ENCODE assay signal across 22 cellular contexts in the genomic region with DNA sequence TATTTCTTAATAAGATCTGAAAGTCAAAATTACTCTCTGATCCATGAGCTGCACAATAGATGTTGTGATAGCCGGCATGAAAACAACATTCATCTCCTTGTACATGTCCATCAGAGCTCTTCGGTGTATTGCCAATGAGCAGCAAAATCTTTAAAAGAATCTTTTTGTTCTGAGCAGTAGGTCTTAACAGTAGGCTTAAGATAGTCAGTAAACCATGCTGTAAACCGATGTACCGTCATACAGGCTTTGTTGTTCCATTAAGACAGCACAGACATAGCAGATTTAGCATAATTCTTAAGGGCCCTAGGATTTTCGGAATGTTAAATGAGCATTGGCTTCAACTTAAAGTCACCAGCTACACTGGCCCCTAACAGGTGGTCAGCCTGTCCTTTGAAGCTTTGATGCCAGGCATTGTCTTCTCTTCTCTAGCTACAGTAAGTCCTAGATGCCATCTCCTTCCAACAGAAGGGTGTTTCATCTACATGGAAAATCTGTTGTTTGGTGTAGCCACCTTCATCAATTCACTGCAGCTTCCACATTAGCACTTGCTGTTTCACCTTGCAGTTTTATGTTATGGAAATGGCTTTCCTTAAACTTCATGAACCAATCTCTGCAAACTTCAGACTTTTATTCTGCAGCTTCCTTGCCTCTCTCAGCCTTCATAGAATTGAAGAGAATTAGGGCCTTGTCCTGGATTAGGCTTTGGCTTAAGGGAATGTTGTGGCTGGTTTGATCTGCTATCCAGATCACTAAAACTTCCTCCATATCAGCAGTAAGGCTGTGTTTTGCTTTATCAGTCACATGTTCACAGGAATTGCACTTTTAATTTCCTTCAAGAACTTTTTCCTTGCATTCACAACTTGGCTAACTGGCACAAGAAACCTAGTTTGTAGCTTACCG.
"Had no signal": no experiment of that assay in that cellular context is flagged by ENCODE, and none has a peak within 500 bp of the region (broad histone marks: within the 10 kb centered on the region; RNA-seq: fewer than 3 reads in every experiment).

No MANE protein-coding gene starts in this region.

- H3K9me3 ChIP-seq: gastrocnemius medialis, heart left ventricle, neutrophil, testis, upper lobe of left lung had no signal

- H3K79me2 ChIP-seq: parathyroid adenoma had no signal

- H3K9me3 Mint-ChIP-seq: activated CD8-positive, alpha-beta T cell treated with anti-CD3 and anti-CD28 coated beads for 36 hours; activated naive CD8-positive, alpha-beta T cell treated with anti-CD3 and anti-CD28 coated beads, Interleukin-2, amount 10 ng/mL, durations not matched to agents 7 days and 5 days; activated T-cell treated with anti-CD3 and anti-CD28 coated beads, Interleukin-2, amount 50 U/mL, for 72 hours; dendritic cell treated with granulocyte-macrophage colony-stimulating factor and Interleukin-4, amounts not matched to agents 40 ng/mL and 50 ng/mL, for 4 days; effector memory CD8-positive, alpha-beta T cell; naive thymus-derived CD4-positive, alpha-beta T cell had no signal

- H3K4me3 Mint-ChIP-seq: activated CD4-positive, alpha-beta T cell treated with anti-CD3 and anti-CD28 coated beads for 36 hours; activated CD8-positive, alpha-beta T cell treated with anti-CD3 and anti-CD28 coated beads for 36 hours; activated naive CD8-positive, alpha-beta T cell treated with anti-CD3 and anti-CD28 coated beads, Interleukin-2, amount 10 ng/mL, durations not matched to agents 7 days and 5 days; activated T-cell treated with anti-CD3 and anti-CD28 coated beads, Interleukin-2, amount 50 U/mL, for 72 hours; dendritic cell treated with granulocyte-macrophage colony-stimulating factor and Interleukin-4, amounts not matched to agents 40 ng/mL and 50 ng/mL, for 4 days; effector memory CD8-positive, alpha-beta T cell; naive thymus-derived CD4-positive, alpha-beta T cell had no signal

- H3K27me3 Mint-ChIP-seq: activated CD4-positive, alpha-beta T cell treated with anti-CD3 and anti-CD28 coated beads for 36 hours; activated CD8-positive, alpha-beta T cell treated with anti-CD3 and anti-CD28 coated beads for 36 hours; activated naive CD8-positive, alpha-beta T cell treated with anti-CD3 and anti-CD28 coated beads, Interleukin-2, amount 10 ng/mL, durations not matched to agents 7 days and 5 days; effector memory CD8-positive, alpha-beta T cell; naive thymus-derived CD4-positive, alpha-beta T cell had no signal

- H3K4me1 Mint-ChIP-seq: activated naive CD8-positive, alpha-beta T cell treated with anti-CD3 and anti-CD28 coated beads, Interleukin-2, amount 10 ng/mL, durations not matched to agents 7 days and 5 days had no signal

- H3K27ac Mint-ChIP-seq: activated CD4-positive, alpha-beta T cell treated with anti-CD3 and anti-CD28 coated beads for 36 hours; activated CD8-positive, alpha-beta T cell treated with anti-CD3 and anti-CD28 coated beads for 36 hours; activated naive CD8-positive, alpha-beta T cell treated with anti-CD3 and anti-CD28 coated beads, Interleukin-2, amount 10 ng/mL, durations not matched to agents 7 days and 5 days; activated T-cell treated with anti-CD3 and anti-CD28 coated beads, Interleukin-2, amount 50 U/mL, for 72 hours; dendritic cell treated with granulocyte-macrophage colony-stimulating factor and Interleukin-4, amounts not matched to agents 40 ng/mL and 50 ng/mL, for 4 days; effector memory CD8-positive, alpha-beta T cell; naive thymus-derived CD4-positive, alpha-beta T cell had no signal

- H3K36me3 ChIP-seq: neutrophil, upper lobe of left lung, WERI-Rb-1 had no signal

- H3K27ac ChIP-seq: epithelial cell of prostate, gastrocnemius medialis, neutrophil, parathyroid adenoma, testis, upper lobe of left lung had no signal

- H3K4me1 ChIP-seq: testis had no signal

- DNase-seq: activated CD4-positive, alpha-beta T cell treated with anti-CD3 and anti-CD28 coated beads for 36 hours; activated CD8-positive, alpha-beta memory T cell treated with anti-CD3 and anti-CD28 coated beads, Interleukin-2, amount 50 U/mL, for 48 hours; activated CD8-positive, alpha-beta T cell treated with anti-CD3 and anti-CD28 coated beads for 36 hours; activated naive CD8-positive, alpha-beta T cell treated with anti-CD3 and anti-CD28 coated beads, Interleukin-2, amount 10 ng/mL, durations not matched to agents 7 days and 5 days; activated T-cell treated with anti-CD3 and anti-CD28 coated beads, Interleukin-2, amount 50 U/mL, for 72 hours; anterior cingulate cortex; cerebellar nuclear complex; effector memory CD8-positive, alpha-beta T cell; gastrocnemius medialis; heart left ventricle; naive thymus-derived CD4-positive, alpha-beta T cell; stimulated activated CD4-positive, alpha-beta T cell treated with anti-CD3 and anti-CD28 coated beads, Interleukin-15, amount 100 ng/mL, for 24 hours; stimulated activated CD4-positive, alpha-beta T cell treated with anti-CD3 and anti-CD28 coated beads, Interleukin-4, amount 100 ng/mL, for 1 hour; stimulated activated naive CD4-positive, alpha-beta T cell; testis; upper lobe of left lung; WERI-Rb-1 had no signal

- H2AFZ ChIP-seq: parathyroid adenoma had no signal

- ATAC-seq: activated CD4-positive, alpha-beta T cell treated with anti-CD3 and anti-CD28 coated beads for 36 hours; activated CD8-positive, alpha-beta T cell treated with anti-CD3 and anti-CD28 coated beads for 36 hours; activated T-cell treated with anti-CD3 and anti-CD28 coated beads, Interleukin-2, amount 50 U/mL, for 72 hours; effector memory CD8-positive, alpha-beta T cell; gastrocnemius medialis; naive thymus-derived CD4-positive, alpha-beta T cell had no signal

- H3K4me3 ChIP-seq: gastrocnemius medialis, heart left ventricle, skin epidermis, testis, upper lobe of left lung had no signal

- H3K27me3 ChIP-seq: gastrocnemius medialis, heart left ventricle, testis, upper lobe of left lung had no signal
